ENCODE assay signal across 9 cellular contexts in genomic region chr5:124628721-124629596, GRCh38.
A peak's percentile ranks its signal among the peaks of the same experiment; 100 is the strongest.
DNase-seq lines count a peak whose midpoint lies in the region; ATAC-seq, FAIRE-seq and TF ChIP-seq lines count a peak whose summit lies in the region.
"Had no signal": no experiment of that assay in that cellular context is flagged by ENCODE, and none has a peak within 500 bp of the region (broad histone marks: within the 10 kb centered on the region; RNA-seq: fewer than 3 reads in every experiment).

No MANE protein-coding gene starts in this region.

- H3K36me3 ChIP-seq in BE2C (no peaks in the 10 kb centered on the region), bronchial epithelial cell (ENCODE audit: control insufficient read depth, insufficient read depth, low read length) (no peaks in the 10 kb centered on the region), mucosa of descending colon (ENCODE audit: low read depth) (no peaks in the 10 kb centered on the region)

- H3K27me3 ChIP-seq in BE2C (no peaks in the 10 kb centered on the region), bronchial epithelial cell (ENCODE audit: control insufficient read depth, insufficient read depth, low read length) (no peaks in the 10 kb centered on the region)

- H3K4me3 ChIP-seq in BE2C (ENCODE audit: low read depth, low read length) (no peak overlapping the region), bronchial epithelial cell (ENCODE audit: low read depth, low read length) (no peak overlapping the region), mucosa of descending colon (no peak overlapping the region)

- TF ChIP-seq CTCF in BE2C (IDR thresholded peaks at IDR 0.05; ENCODE audit: low read depth, low read length) (no peak), bronchial epithelial cell (IDR thresholded peaks at IDR 0.05; ENCODE audit: insufficient read depth, low read length, severe bottlenecking) (no peak), mucosa of descending colon (IDR thresholded peaks at IDR 0.05) (no peak)

- H3K9me3 ChIP-seq in BE2C: no peaks in the 10 kb centered on the region
- no peaks in the 10 kb centered on the region for H3K9me3 ChIP-seq in mucosa of descending colon

- H3K4me1 ChIP-seq in BE2C: peaks cover 18% of the 10 kb centered on the region
- H3K4me1 ChIP-seq in mucosa of descending colon (ENCODE audit: low read depth): no peaks in the 10 kb centered on the region

- intact Hi-C loops in mucosa of descending colon (cut with DNase I, micrococcal nuclease): no loop called here

- peak; percentile 23 for FAIRE-seq in bronchial epithelial cell (lab: Jason Lieb, UNC)

- DNase-seq in BE2C: peak; percentile 88
- DNase-seq in LoVo (ENCODE audit: low spot score): peak; percentile 89
- DNase-seq in bronchial epithelial cell (ENCODE audit: low read depth): peak; percentile 87
- DNase-seq in mucosa of descending colon: no peak
- no peak for DNase-seq in SIG-M5 treated with dmso at 0.1 percent for 504 hours (lab: John Stamatoyannopoulos, UW; ENCODE audit: unreplicated experiment)
- DNase-seq in ecto neural progenitor cell (ENCODE audit: low spot score): no peak
- DNase-seq: effector memory CD8-positive, alpha-beta T cell had no signal

- peak; percentile 67 for ATAC-seq in mucosa of descending colon
- no peak for ATAC-seq in GM19324 (IDR thresholded peaks at IDR 0.05; ENCODE audit: low FRiP score, unreplicated experiment)
- ATAC-seq in HG03442 (IDR thresholded peaks at IDR 0.05; ENCODE audit: unreplicated experiment): no peak
- ATAC-seq: effector memory CD8-positive, alpha-beta T cell had no signal

Comparison
In these comparisons a context has a peak if more than half of its experiments do, and no peak if none do; other contexts are left out.
1. DNase-seq: peak in BE2C (single experiment), LoVo (single experiment) and bronchial epithelial cell (single experiment); none in mucosa of descending colon (0 of 3), SIG-M5 treated with dmso at 0.1 percent for 504 hours (single experiment) and ecto neural progenitor cell (single experiment).